In the genomic region with DNA sequence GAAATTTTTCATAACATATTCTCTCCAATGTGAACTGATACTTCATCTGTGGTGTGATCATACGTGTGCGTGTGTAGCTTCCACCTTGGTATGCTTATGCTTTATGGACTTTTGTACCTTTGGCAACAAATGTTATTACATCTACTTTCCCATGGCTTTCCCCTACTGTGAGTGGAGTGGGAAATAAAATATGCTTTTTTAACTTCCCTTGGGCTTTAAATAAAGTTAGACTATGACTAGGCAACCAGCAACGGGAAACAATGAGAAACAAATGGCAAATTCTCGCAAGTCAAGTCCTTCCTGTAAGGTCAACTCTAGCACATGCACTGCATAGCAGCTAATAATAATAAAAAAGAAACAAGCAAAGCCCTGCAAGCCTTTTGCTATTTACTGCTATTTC, we compare ENCODE assay signal across 21 cellular contexts.
A peak's percentile ranks its signal among the peaks of the same experiment; 100 is the strongest.
DNase-seq lines count a peak whose midpoint lies in the region; ATAC-seq and TF ChIP-seq lines count a peak whose summit lies in the region.
"Had no signal": no experiment of that assay in that cellular context is flagged by ENCODE, and none has a peak within 500 bp of the region (broad histone marks: within the 10 kb centered on the region; RNA-seq: fewer than 3 reads in every experiment).

No MANE protein-coding gene starts in this region.

- POLR2A ChIA-PET in BJ (lab: Charles Lee) = interaction anchor here (0.6 kb wide), 1 partner anchor 205 kb away, joined by 4 read pairs; the partner anchor contains the start of gene PDE5A

- H3K4me3 ChIP-seq in BJ (ENCODE audit: low read depth, low read length) (no peak overlapping the region), astrocyte of the spinal cord (ENCODE audit: low read depth, low read length) (no peak overlapping the region), skeletal muscle cell (ENCODE audit: low read depth, low read length) (no peak overlapping the region)

- no peak for ATAC-seq in foreskin keratinocyte
- ATAC-seq: CD8-positive, alpha-beta T cell had no signal

- no peaks in the 10 kb centered on the region for H3K36me3 ChIP-seq in BJ (ENCODE audit: control insufficient read depth, insufficient read depth, low read length)
- H3K36me3 ChIP-seq: BE2C had no signal

- peak; percentile 37 for DNase-seq in BJ (ENCODE audit: low read depth)
- DNase-seq in astrocyte of the spinal cord (ENCODE audit: low read depth, low spot score) = peak; percentile 61
- DNase-seq in fibroblast of peridontal ligament (ENCODE audit: extremely low read depth) = peak; percentile 82
- DNase-seq in skeletal muscle cell (ENCODE audit: low read depth) = peak; percentile 41
- no peak for DNase-seq in foreskin keratinocyte
- DNase-seq in GM19238 (ENCODE audit: insufficient read length, low spot score) = no peak
- no peak for DNase-seq in stimulated activated naive CD4-positive, alpha-beta T cell (lab: John Stamatoyannopoulos, UW)
- DNase-seq in NOMO-1 treated with dmso at 0.1 percent for 144 hours (lab: John Stamatoyannopoulos, UW; ENCODE audit: unreplicated experiment) = no peak
- DNase-seq: BE2C; CD8-positive, alpha-beta T cell; DMS79 treated with DMSO at 0.1 percent for 48 hours; GDM1; H9; KBM-7; NCI-H1092; NCI-H1694; NCI-H2107; NCI-H345; NCI-H526 treated with DMSO at 0.1 percent for 48 hours; OCI-M1 had no signal

- TF ChIP-seq CTCF in BJ (IDR thresholded peaks at IDR 0.05; ENCODE audit: insufficient read depth, low read depth, low read length) = no peak
- TF ChIP-seq CTCF in astrocyte of the spinal cord (IDR thresholded peaks at IDR 0.05; ENCODE audit: low read depth, low read length) = no peak
- no peak for TF ChIP-seq CTCF in foreskin keratinocyte (conservative IDR thresholded peaks at IDR 0.05)

- H3K27me3 ChIP-seq in BJ (ENCODE audit: control insufficient read depth, insufficient read depth, low read length) (no peaks in the 10 kb centered on the region; the same call in 1 of the 2 replicates), foreskin keratinocyte (no peaks in the 10 kb centered on the region)
- H3K27me3 ChIP-seq: BE2C had no signal

- no peaks in the 10 kb centered on the region for H3K4me1 ChIP-seq in foreskin keratinocyte
- H3K4me1 ChIP-seq: BE2C had no signal

- no peak overlapping the region for H3K27ac ChIP-seq in foreskin keratinocyte
- H3K27ac ChIP-seq: RWPE1 had no signal

- CTCF ChIA-PET in BJ (lab: Yijun Ruan, JAX) = interaction anchor here (1.3 kb wide), 1 partner anchor 205 kb away, joined by 3 read pairs; the partner anchor contains the start of gene PDE5A

- in situ Hi-C loops in astrocyte of the spinal cord (cut with HindIII; ENCODE audit: low sequenced_read_pairs) = no loop called here

Comparison
In these comparisons a context has a peak if more than half of its experiments do, and no peak if none do; other contexts are left out.
1. DNase-seq: peak in BJ (single experiment), astrocyte of the spinal cord (single experiment), fibroblast of peridontal ligament (single experiment) and skeletal muscle cell (single experiment); none in foreskin keratinocyte (0 of 2), GM19238 (single experiment), stimulated activated naive CD4-positive, alpha-beta T cell (0 of 6) and NOMO-1 treated with dmso at 0.1 percent for 144 hours (single experiment).